ENCODE assay signal across 1 cellular context in genomic region chr3:185792955-185793354, GRCh38.
TF ChIP-seq lines count a peak whose summit lies in the region.

No MANE protein-coding gene starts in this region.

TF ChIP-seq in H1, 55 proteins besides CTCF, POLR2A, EP300 and RAD21:
- TF ChIP-seq CBX5 (IDR thresholded peaks at IDR 0.05; ENCODE audit: low read depth, low read length), result no peak
- TF ChIP-seq JUND (IDR thresholded peaks at IDR 0.05; ENCODE audit: low read length), result no peak
- no peak for TF ChIP-seq GABPA (IDR thresholded peaks at IDR 0.05; ENCODE audit: borderline replicate concordance, insufficient read depth, low read length)
- TF ChIP-seq CHD7 (IDR thresholded peaks at IDR 0.05; ENCODE audit: insufficient replicate concordance, low read length), result no peak
- no peak for TF ChIP-seq CHD1 (IDR thresholded peaks at IDR 0.05; ENCODE audit: low read depth, low read length)
- TF ChIP-seq KDM4A (IDR thresholded peaks at IDR 0.05; ENCODE audit: low read depth, low read length, severe bottlenecking), result no peak
- no peak for TF ChIP-seq CBX8 (IDR thresholded peaks at IDR 0.05; ENCODE audit: borderline replicate concordance, low read depth, low read length)
